In the genomic region with DNA sequence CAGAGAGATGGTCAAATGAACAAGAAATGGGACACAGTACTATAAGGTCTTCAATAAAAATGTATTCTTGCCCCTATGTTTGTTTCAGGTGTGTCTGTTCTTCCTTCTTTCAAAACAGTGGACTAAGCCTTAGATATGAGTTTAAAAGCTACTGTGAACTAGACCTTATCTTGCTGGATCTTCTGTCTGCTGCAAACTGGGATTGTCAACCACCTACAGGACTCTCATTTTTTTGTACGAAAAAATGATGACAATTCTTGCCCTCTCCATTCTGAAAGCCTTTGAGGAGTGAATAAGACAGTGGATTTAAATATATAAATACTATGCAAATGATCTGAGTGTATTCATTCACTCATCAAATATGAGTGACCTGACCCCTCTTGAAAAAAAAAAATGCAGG, we compare ENCODE assay signal across 17 cellular contexts.
DNase-seq lines count a peak whose midpoint lies in the region; ATAC-seq and TF ChIP-seq lines count a peak whose summit lies in the region.
"Had no signal": no experiment of that assay in that cellular context is flagged by ENCODE, and none has a peak within 500 bp of the region (broad histone marks: within the 10 kb centered on the region; RNA-seq: fewer than 3 reads in every experiment).

No MANE protein-coding gene starts in this region.

- H3K27ac ChIP-seq in ACC112 (ENCODE audit: low read depth, low read length) (peak overlapping the region; percentile 70; the same call in 1 of the 2 replicates), osteoblast (ENCODE audit: low read depth, low read length) (peak overlapping the region; percentile 18)
- H3K27ac ChIP-seq: 22Rv1, BLaER1 had no signal

- H3K79me2 ChIP-seq in ACC112 (ENCODE audit: control insufficient read depth, insufficient read depth, low read length, unreplicated experiment) (no peaks in the 10 kb centered on the region), osteoblast (ENCODE audit: insufficient read depth, low read length) (no peaks in the 10 kb centered on the region)

- H3K4me1 ChIP-seq in ACC112 (ENCODE audit: control insufficient read depth, insufficient read depth, low read length, unreplicated experiment) (peaks cover 32% of the 10 kb centered on the region), osteoblast (ENCODE audit: insufficient read depth, low read length) (peaks cover 19% of the 10 kb centered on the region)

- no peaks in the 10 kb centered on the region for H3K36me3 ChIP-seq in ACC112 (ENCODE audit: insufficient read depth, low read length)
- no peaks in the 10 kb centered on the region for H3K36me3 ChIP-seq in osteoblast (ENCODE audit: insufficient read depth, low read length)
- H3K36me3 ChIP-seq: BLaER1 had no signal

- H3K4me3 ChIP-seq in ACC112 (ENCODE audit: low read depth, low read length) (no peak overlapping the region), osteoblast (ENCODE audit: insufficient read depth, low read length) (no peak overlapping the region)
- H3K4me3 ChIP-seq: A549, BLaER1 had no signal

- no peak overlapping the region for H3K4me2 ChIP-seq in osteoblast (ENCODE audit: insufficient read depth, low read length)
- H3K4me2 ChIP-seq: A549, BLaER1 had no signal

- TF ChIP-seq CTCF in osteoblast (IDR thresholded peaks at IDR 0.05; ENCODE audit: extremely low read depth, low read depth, low read length): no peak

- H3K27me3 ChIP-seq in ACC112 (ENCODE audit: insufficient read depth, low read length) (no peaks in the 10 kb centered on the region), osteoblast (ENCODE audit: insufficient read depth, low read length) (no peaks in the 10 kb centered on the region)
- H3K27me3 ChIP-seq: BLaER1 had no signal

- ATAC-seq in GM21447 (IDR thresholded peaks at IDR 0.05; ENCODE audit: unreplicated experiment): no peak
- ATAC-seq in HG02571 (IDR thresholded peaks at IDR 0.05; ENCODE audit: unreplicated experiment): no peak
- ATAC-seq: A549, HCT116 had no signal

- no peaks in the 10 kb centered on the region for H3K9me3 ChIP-seq in osteoblast (ENCODE audit: low read depth, low read length)

- DNase-seq in OCI-M1 (lab: John Stamatoyannopoulos, UW) (peak; percentile 66), erythroblast (lab: John Stamatoyannopoulos, UW) (peak; percentile 19 to 45), osteoblast (ENCODE audit: insufficient read length, low spot score, missing footprints) (no peak)
- DNase-seq in effector CD4-positive, alpha-beta T cell: no peak
- DNase-seq: CD4-positive, alpha-beta memory T cell; DMS153; DMS79; GF-D8; GOT3; H7 had no signal

- no peak overlapping the region for H2AFZ ChIP-seq in ACC112 (ENCODE audit: low read length, unreplicated experiment)
- no peak overlapping the region for H2AFZ ChIP-seq in osteoblast (ENCODE audit: low read length)

- no peaks in the 10 kb centered on the region for H4K20me1 ChIP-seq in osteoblast (ENCODE audit: insufficient read depth, low read length)
- H4K20me1 ChIP-seq: BLaER1 had no signal

- TF ChIP-seq POLR2A in erythroblast (IDR thresholded peaks at IDR 0.05; ENCODE audit: low read length): no peak

Comparison
In these comparisons a context has a peak if more than half of its experiments do, and no peak if none do; other contexts are left out.
1. DNase-seq: peak in OCI-M1 (single experiment) and erythroblast (2 of 2); none in osteoblast (single experiment) and effector CD4-positive, alpha-beta T cell (single experiment).